ENCODE assay signal across 29 cellular contexts in the genomic region with DNA sequence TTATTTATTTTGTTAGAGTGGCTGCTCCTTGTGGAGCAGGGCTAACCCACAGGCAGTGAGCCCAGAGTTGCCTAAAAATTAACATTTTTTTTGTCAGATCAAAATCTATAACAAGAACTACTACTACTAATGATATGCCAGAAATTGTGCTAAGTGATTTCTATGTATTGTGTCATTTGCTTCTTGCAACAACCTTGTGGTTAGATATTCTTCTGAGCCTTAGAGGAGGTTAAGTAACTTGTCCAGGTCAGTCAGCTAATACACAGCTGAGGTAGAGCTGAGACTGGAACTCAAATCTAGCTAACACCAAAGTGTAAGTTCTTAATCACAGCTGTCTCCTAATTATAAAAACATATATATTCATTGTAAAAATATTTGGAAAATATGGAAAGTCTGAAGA. TPM values are rescaled to one million over a fixed set of nuclear protein-coding genes. Genes with fewer than 3 reads are reported as not detected.
A peak's percentile ranks its signal among the peaks of the same experiment; 100 is the strongest.
DNase-seq lines count a peak whose midpoint lies in the region; ATAC-seq, FAIRE-seq and TF ChIP-seq lines count a peak whose summit lies in the region.
"Had no signal": no experiment of that assay in that cellular context is flagged by ENCODE, and none has a peak within 500 bp of the region (broad histone marks: within the 10 kb centered on the region; RNA-seq: fewer than 3 reads in every experiment).

No MANE protein-coding gene starts in this region.

- no peaks in the 10 kb centered on the region for H3K9me2 ChIP-seq in GM23248 (ENCODE audit: insufficient read depth)

- peaks cover 4% of the 10 kb centered on the region for H3K9me3 Mint-ChIP-seq in astrocyte (ENCODE audit: unreplicated experiment)
- H3K9me3 Mint-ChIP-seq: activated CD4-positive, alpha-beta memory T cell treated with anti-CD3 and anti-CD28 coated beads, Interleukin-2, amount 10 ng/mL, durations not matched to agents 7 days and 5 days; activated naive CD8-positive, alpha-beta T cell treated with anti-CD3 and anti-CD28 coated beads, Interleukin-2, amount 10 ng/mL, durations not matched to agents 7 days and 5 days; natural killer cell; stimulated activated naive B cell treated with anti-CD40 and anti-IgM and Interleukin-4, amounts not matched to agents 10 μg/mL and 1 μg/mL and 100 μg/mL, for 72 hours had no signal

- FAIRE-seq in astrocyte (lab: Jason Lieb, UNC) = no peak
- FAIRE-seq: GM12892 had no signal

- peak; percentile 54 for DNase-seq in GM23248
- DNase-seq in NB4 (ENCODE audit: low read depth) = peak; percentile 72
- peak; percentile 39 for DNase-seq in astrocyte (ENCODE audit: low read depth)
- peak; percentile 69 for DNase-seq in fibroblast of villous mesenchyme (ENCODE audit: low read depth)
- no peak for DNase-seq in activated T-cell treated with anti-CD3 and anti-CD28 coated beads, Interleukin-2, amount 50 U/mL, for 48 hours
- no peak for DNase-seq in DMS153 treated with DMSO at 0.1 percent for 48 hours (lab: John Stamatoyannopoulos, UW; ENCODE audit: unreplicated experiment)
- DNase-seq: activated CD4-positive, alpha-beta memory T cell treated with anti-CD3 and anti-CD28 coated beads, Interleukin-2, amount 10 ng/mL, durations not matched to agents 7 days and 5 days; activated CD4-positive, CD25-positive, alpha-beta regulatory T cell; activated effector memory CD4-positive, alpha-beta T cell treated with anti-CD3 and anti-CD28 coated beads, Interleukin-2, amount 50 U/mL, for 16 hours; activated naive CD8-positive, alpha-beta T cell treated with anti-CD3 and anti-CD28 coated beads, Interleukin-2, amount 10 ng/mL, durations not matched to agents 7 days and 5 days; activated T-cell treated with anti-CD3 and anti-CD28 coated beads for 4 hours; body of pancreas; Calu3; effector CD4-positive, alpha-beta T cell; hypothalamus; MM.1S; natural killer cell; NCI-H187; NCI-H69; spleen; stimulated activated CD4-positive, alpha-beta T cell treated with anti-CD3 and anti-CD28 coated beads, Interleukin-4, amount 100 ng/mL, for 1 hour; stimulated activated naive B cell treated with anti-CD40 and anti-IgM and Interleukin-4, amounts not matched to agents 10 μg/mL and 1 μg/mL and 100 μg/mL, for 72 hours; T-helper 9 cell; testis had no signal

- H3K27me3 Mint-ChIP-seq in astrocyte (ENCODE audit: low read depth, unreplicated experiment) = no peaks in the 10 kb centered on the region

- H3K4me3 ChIP-seq in GM23248 (no peak overlapping the region), NB4 (ENCODE audit: low read depth, low read length) (no peak overlapping the region), astrocyte (ENCODE audit: insufficient read depth, low read depth, low read length) (no peak overlapping the region), fibroblast of villous mesenchyme (ENCODE audit: low read depth, low read length) (no peak overlapping the region)
- H3K4me3 ChIP-seq: body of pancreas, spleen, testis had no signal

- H2AFZ ChIP-seq in GM23248 = no peak overlapping the region
- no peak overlapping the region for H2AFZ ChIP-seq in astrocyte (ENCODE audit: low read depth, low read length)

- no peak for ATAC-seq in GM21786 (IDR thresholded peaks at IDR 0.05; ENCODE audit: unreplicated experiment)
- ATAC-seq: body of pancreas; natural killer cell; SK-N-SH treated with all-trans-retinoic acid at 6 μM for 48 hours; stimulated activated naive B cell treated with anti-CD40 and anti-IgM and Interleukin-4, amounts not matched to agents 10 μg/mL and 1 μg/mL and 100 μg/mL, for 72 hours had no signal

- TF ChIP-seq POLR2A in NB4 (IDR thresholded peaks at IDR 0.05; ENCODE audit: extremely low read depth, insufficient read length) = no peak

- TF ChIP-seq CTCF in NB4 (IDR thresholded peaks at IDR 0.05; ENCODE audit: low read depth, low read length) (no peak), astrocyte (IDR thresholded peaks at IDR 0.05; ENCODE audit: insufficient read depth, low read depth, low read length) (no peak), fibroblast of villous mesenchyme (IDR thresholded peaks at IDR 0.05; ENCODE audit: insufficient read depth, low read depth, low read length) (no peak)

- H3K4me3 Mint-ChIP-seq in astrocyte (ENCODE audit: unreplicated experiment) = no peak overlapping the region
- H3K4me3 Mint-ChIP-seq: activated CD4-positive, alpha-beta memory T cell treated with anti-CD3 and anti-CD28 coated beads, Interleukin-2, amount 10 ng/mL, durations not matched to agents 7 days and 5 days; activated naive CD8-positive, alpha-beta T cell treated with anti-CD3 and anti-CD28 coated beads, Interleukin-2, amount 10 ng/mL, durations not matched to agents 7 days and 5 days; natural killer cell; stimulated activated naive B cell treated with anti-CD40 and anti-IgM and Interleukin-4, amounts not matched to agents 10 μg/mL and 1 μg/mL and 100 μg/mL, for 72 hours had no signal

- peaks cover 12% of the 10 kb centered on the region for H3K4me1 Mint-ChIP-seq in astrocyte (ENCODE audit: low read depth, unreplicated experiment)
- H3K4me1 Mint-ChIP-seq: natural killer cell had no signal

- H3K27me3 ChIP-seq in GM23248 (replicated peaks; ENCODE audit: insufficient read depth) = no peaks in the 10 kb centered on the region
- H3K27me3 ChIP-seq in astrocyte (ENCODE audit: insufficient read depth, low read length) = no peaks in the 10 kb centered on the region
- H3K27me3 ChIP-seq: body of pancreas, testis had no signal

- no peaks in the 10 kb centered on the region for H3K9me3 ChIP-seq in GM23248 (ENCODE audit: low read depth)
- no peaks in the 10 kb centered on the region for H3K9me3 ChIP-seq in astrocyte (ENCODE audit: insufficient read depth, low read depth, low read length)
- H3K9me3 ChIP-seq: body of pancreas, spleen, testis had no signal

- in situ Hi-C loops in GM23248 (cut with MboI) = no loop called here

- H3K79me2 ChIP-seq in GM23248 (ENCODE audit: insufficient read depth) (no peaks in the 10 kb centered on the region), astrocyte (ENCODE audit: insufficient read depth, low read length) (no peaks in the 10 kb centered on the region)

- H3K4me1 ChIP-seq in GM23248 (ENCODE audit: insufficient read depth) (peaks cover 5% of the 10 kb centered on the region; the same call in 1 of the 2 replicates), astrocyte (ENCODE audit: insufficient read depth, low read length) (no peaks in the 10 kb centered on the region)
- H3K4me1 ChIP-seq: body of pancreas, spleen, testis had no signal

- H3K36me3 Mint-ChIP-seq in astrocyte (ENCODE audit: low read depth, unreplicated experiment) = no peaks in the 10 kb centered on the region
- H3K36me3 Mint-ChIP-seq: activated naive CD8-positive, alpha-beta T cell treated with anti-CD3 and anti-CD28 coated beads, Interleukin-2, amount 10 ng/mL, durations not matched to agents 7 days and 5 days; natural killer cell; stimulated activated naive B cell treated with anti-CD40 and anti-IgM and Interleukin-4, amounts not matched to agents 10 μg/mL and 1 μg/mL and 100 μg/mL, for 72 hours had no signal

- no peaks in the 10 kb centered on the region for H4K20me1 ChIP-seq in GM23248 (ENCODE audit: insufficient read depth)
- no peaks in the 10 kb centered on the region for H4K20me1 ChIP-seq in astrocyte (ENCODE audit: insufficient read depth, low read length)

- no peak overlapping the region for H3K4me2 ChIP-seq in GM23248 (ENCODE audit: unreplicated experiment)
- no peak overlapping the region for H3K4me2 ChIP-seq in astrocyte (ENCODE audit: low read length)

- no peak overlapping the region for H3K27ac Mint-ChIP-seq in astrocyte (ENCODE audit: unreplicated experiment)
- H3K27ac Mint-ChIP-seq: activated CD4-positive, alpha-beta memory T cell treated with anti-CD3 and anti-CD28 coated beads, Interleukin-2, amount 10 ng/mL, durations not matched to agents 7 days and 5 days; activated naive CD8-positive, alpha-beta T cell treated with anti-CD3 and anti-CD28 coated beads, Interleukin-2, amount 10 ng/mL, durations not matched to agents 7 days and 5 days; natural killer cell; stimulated activated naive B cell treated with anti-CD40 and anti-IgM and Interleukin-4, amounts not matched to agents 10 μg/mL and 1 μg/mL and 100 μg/mL, for 72 hours had no signal

- H3K9ac ChIP-seq in GM23248 = no peak overlapping the region
- H3K9ac ChIP-seq in astrocyte (ENCODE audit: low read length) = no peak overlapping the region

- no peak overlapping the region for H3K27ac ChIP-seq in GM23248
- no peak overlapping the region for H3K27ac ChIP-seq in astrocyte (ENCODE audit: low read depth, low read length)
- H3K27ac ChIP-seq: body of pancreas, C4-2B, RWPE1, spleen, testis had no signal

- no peaks in the 10 kb centered on the region for H3F3A ChIP-seq in GM23248 (ENCODE audit: insufficient read depth)

- no peaks in the 10 kb centered on the region for H3K36me3 ChIP-seq in GM23248 (ENCODE audit: low read depth)
- no peaks in the 10 kb centered on the region for H3K36me3 ChIP-seq in astrocyte (ENCODE audit: insufficient read depth, low read length)
- H3K36me3 ChIP-seq: spleen had no signal

RNA-seq across cellular contexts. Expression of gene CFL2, which starts 29.8 kb away (rescaled TPM):
- 92.2 and 103 TPM in 2 replicates for total RNA-seq in GM23248 (2014; rRNA removed; shearing (Covaris generic))
- 183 and 185 TPM in 2 replicates for polyA plus RNA-seq in GM23248 (2016; fragmentation: Nextera tagmentation; extraction: Ambion mirVana)
- total RNA-seq in astrocyte (103 and 110 TPM in 2 replicates), fibroblast of villous mesenchyme (109 and 173 TPM in 2 replicates)

RNA-seq across cellular contexts. Expression of gene SNX6, which starts 54.6 kb away (rescaled TPM):
- total RNA-seq in GM23248 (2014; rRNA removed; shearing (Covaris generic)) = 213 and 287 TPM in 2 replicates
- 187 and 191 TPM in 2 replicates for polyA plus RNA-seq in GM23248 (2016; fragmentation: Nextera tagmentation; extraction: Ambion mirVana)
- total RNA-seq in astrocyte (108 and 111 TPM in 2 replicates), fibroblast of villous mesenchyme (119 and 233 TPM in 2 replicates)

Comparison
In these comparisons a context has a peak if more than half of its experiments do, and no peak if none do; other contexts are left out.
1. DNase-seq: peak in GM23248 (single experiment), NB4 (single experiment), astrocyte (single experiment) and fibroblast of villous mesenchyme (single experiment); none in activated T-cell treated with anti-CD3 and anti-CD28 coated beads, Interleukin-2, amount 50 U/mL, for 48 hours (0 of 2) and DMS153 treated with DMSO at 0.1 percent for 48 hours (single experiment).